In genomic region chr2:234502919-234503285, GRCh38 we compare ENCODE assay signal across 2 cellular contexts.
TF ChIP-seq lines count a peak whose summit lies in the region.

No MANE protein-coding gene starts in this region.

TF ChIP-seq in HCT116, 20 proteins besides CTCF, POLR2A, EP300 and RAD21:
- TF ChIP-seq ELF1 (IDR thresholded peaks at IDR 0.05; ENCODE audit: borderline replicate concordance, low read depth) (no peak), SP1 (IDR thresholded peaks at IDR 0.05; ENCODE audit: low read depth) (peak; percentile 2)
- TF ChIP-seq, protein P1, sequence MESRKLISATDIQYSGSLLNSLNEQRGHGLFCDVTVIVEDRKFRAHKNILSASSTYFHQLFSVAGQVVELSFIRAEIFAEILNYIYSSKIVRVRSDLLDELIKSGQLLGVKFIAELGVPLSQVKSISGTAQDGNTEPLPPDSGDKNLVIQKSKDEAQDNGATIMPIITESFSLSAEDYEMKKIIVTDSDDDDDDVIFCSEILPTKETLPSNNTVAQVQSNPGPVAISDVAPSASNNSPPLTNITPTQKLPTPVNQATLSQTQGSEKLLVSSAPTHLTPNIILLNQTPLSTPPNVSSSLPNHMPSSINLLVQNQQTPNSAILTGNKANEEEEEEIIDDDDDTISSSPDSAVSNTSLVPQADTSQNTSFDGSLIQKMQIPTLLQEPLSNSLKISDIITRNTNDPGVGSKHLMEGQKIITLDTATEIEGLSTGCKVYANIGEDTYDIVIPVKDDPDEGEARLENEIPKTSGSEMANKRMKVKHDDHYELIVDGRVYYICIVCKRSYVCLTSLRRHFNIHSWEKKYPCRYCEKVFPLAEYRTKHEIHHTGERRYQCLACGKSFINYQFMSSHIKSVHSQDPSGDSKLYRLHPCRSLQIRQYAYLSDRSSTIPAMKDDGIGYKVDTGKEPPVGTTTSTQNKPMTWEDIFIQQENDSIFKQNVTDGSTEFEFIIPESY (IDR thresholded peaks at IDR 0.05; ENCODE audit: extremely low read depth, insufficient replicate concordance, low read length), result no peak

TF ChIP-seq in H1, 55 proteins besides CTCF, POLR2A, EP300 and RAD21:
- TF ChIP-seq SIN3A (conservative IDR thresholded peaks at IDR 0.05 in 1 of 2, IDR thresholded peaks at IDR 0.05 in 1 of 2; ENCODE audit: low read depth in 1 of 2, low read length in 2 of 2), result no peak
- TF ChIP-seq, protein P2, sequence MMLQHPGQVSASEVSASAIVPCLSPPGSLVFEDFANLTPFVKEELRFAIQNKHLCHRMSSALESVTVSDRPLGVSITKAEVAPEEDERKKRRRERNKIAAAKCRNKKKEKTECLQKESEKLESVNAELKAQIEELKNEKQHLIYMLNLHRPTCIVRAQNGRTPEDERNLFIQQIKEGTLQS (IDR thresholded peaks at IDR 0.05; ENCODE audit: insufficient read depth, low read depth, low read length), result no peak
- TF ChIP-seq TBP (IDR thresholded peaks at IDR 0.05; ENCODE audit: low read depth, low read length), result no peak
- TF ChIP-seq, protein P3, sequence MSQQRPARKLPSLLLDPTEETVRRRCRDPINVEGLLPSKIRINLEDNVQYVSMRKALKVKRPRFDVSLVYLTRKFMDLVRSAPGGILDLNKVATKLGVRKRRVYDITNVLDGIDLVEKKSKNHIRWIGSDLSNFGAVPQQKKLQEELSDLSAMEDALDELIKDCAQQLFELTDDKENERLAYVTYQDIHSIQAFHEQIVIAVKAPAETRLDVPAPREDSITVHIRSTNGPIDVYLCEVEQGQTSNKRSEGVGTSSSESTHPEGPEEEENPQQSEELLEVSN (IDR thresholded peaks at IDR 0.05), result no peak
- no peak for TF ChIP-seq GTF2F1 (IDR thresholded peaks at IDR 0.05; ENCODE audit: borderline replicate concordance, low read depth, low read length)
- TF ChIP-seq SP1 (IDR thresholded peaks at IDR 0.05; ENCODE audit: low read depth, low read length), result no peak
- no peak for TF ChIP-seq POU5F1 (IDR thresholded peaks at IDR 0.05; ENCODE audit: low read depth, low read length)
